In genomic region chr13:46664195-46664594, GRCh38 we compare ENCODE assay signal across 14 cellular contexts.
"Had no signal": no experiment of that assay in that cellular context is flagged by ENCODE, and none has a peak within 500 bp of the region (broad histone marks: within the 10 kb centered on the region; RNA-seq: fewer than 3 reads in every experiment).

No MANE protein-coding gene starts in this region.

- H3K9me3 Mint-ChIP-seq: activated naive CD8-positive, alpha-beta T cell treated with anti-CD3 and anti-CD28 coated beads, Interleukin-2, amount 10 ng/mL, durations not matched to agents 7 days and 5 days; activated T-cell treated with anti-CD3 and anti-CD28 coated beads, Interleukin-2, amount 50 U/mL, for 4 hours; neural crest cell; T-helper 1 cell treated with Interleukin-12 subunit alpha and Interleukin-12 subunit beta and Interleukin-4 antibody, amounts not matched to agents 30 μg/mL and 1 μg/mL, for 36 hours had no signal

- DNase-seq: activated gamma-delta T cell; activated naive CD8-positive, alpha-beta T cell treated with anti-CD3 and anti-CD28 coated beads, Interleukin-2, amount 10 ng/mL, durations not matched to agents 7 days and 5 days; activated T-cell treated with anti-CD3 and anti-CD28 coated beads, Interleukin-2, amount 50 U/mL, for 4 hours; anterior cingulate cortex; left colon; ovary; stimulated activated CD4-positive, alpha-beta T cell treated with anti-CD3 and anti-CD28 coated beads, Interleukin-15, amount 100 ng/mL, for 24 hours; stimulated activated CD4-positive, alpha-beta T cell treated with anti-CD3 and anti-CD28 coated beads, Interleukin-4, amount 100 ng/mL, for 24 hours; thyroid gland had no signal

- H3K9me3 ChIP-seq: ovary, thyroid gland, vagina had no signal

- H3K4me3 Mint-ChIP-seq: activated naive CD8-positive, alpha-beta T cell treated with anti-CD3 and anti-CD28 coated beads, Interleukin-2, amount 10 ng/mL, durations not matched to agents 7 days and 5 days; activated T-cell treated with anti-CD3 and anti-CD28 coated beads, Interleukin-2, amount 50 U/mL, for 4 hours; neural crest cell; T-helper 1 cell treated with Interleukin-12 subunit alpha and Interleukin-12 subunit beta and Interleukin-4 antibody, amounts not matched to agents 30 μg/mL and 1 μg/mL, for 36 hours had no signal

- H3K27me3 ChIP-seq: foreskin keratinocyte, ovary, thyroid gland, vagina had no signal

- H3K27ac ChIP-seq: foreskin keratinocyte, ovary, thyroid gland, vagina had no signal

- H3K4me3 ChIP-seq: ovary, thyroid gland, vagina had no signal

- H3K27me3 Mint-ChIP-seq: activated naive CD8-positive, alpha-beta T cell treated with anti-CD3 and anti-CD28 coated beads, Interleukin-2, amount 10 ng/mL, durations not matched to agents 7 days and 5 days had no signal

- ATAC-seq: activated CD4-positive, CD25-positive, alpha-beta regulatory T cell treated with anti-CD3 and anti-CD28 coated beads, Interleukin-2, amount 50 U/mL, for 24 hours; activated T-cell treated with anti-CD3 and anti-CD28 coated beads, Interleukin-2, amount 50 U/mL, for 4 hours; left colon had no signal

- H3K36me3 ChIP-seq: ovary, thyroid gland, vagina had no signal

- H3K27ac Mint-ChIP-seq: activated naive CD8-positive, alpha-beta T cell treated with anti-CD3 and anti-CD28 coated beads, Interleukin-2, amount 10 ng/mL, durations not matched to agents 7 days and 5 days; T-helper 1 cell treated with Interleukin-12 subunit alpha and Interleukin-12 subunit beta and Interleukin-4 antibody, amounts not matched to agents 30 μg/mL and 1 μg/mL, for 36 hours had no signal
